25 cellular contexts compared by ENCODE assay signal in genomic region chr5:144391044-144391443, GRCh38.
DNase-seq lines count a peak whose midpoint lies in the region; ATAC-seq, FAIRE-seq and TF ChIP-seq lines count a peak whose summit lies in the region.
"Had no signal": no experiment of that assay in that cellular context is flagged by ENCODE, and none has a peak within 500 bp of the region (broad histone marks: within the 10 kb centered on the region; RNA-seq: fewer than 3 reads in every experiment).

No MANE protein-coding gene starts in this region.

- no peak overlapping the region for H4K8ac ChIP-seq in IMR-90 (ENCODE audit: low read depth in 2 of 2, low read length in 2 of 2)

- no peak overlapping the region for H2AFZ ChIP-seq in IMR-90 (replicated peaks; ENCODE audit: low read length, poor library complexity)

- no peaks in the 10 kb centered on the region for H3K36me3 ChIP-seq in IMR-90 (ENCODE audit: control insufficient read depth, insufficient read depth, low read length)
- H3K36me3 ChIP-seq in pancreas, result no peaks in the 10 kb centered on the region
- H3K36me3 ChIP-seq: BE2C, BLaER1 had no signal

- TF ChIP-seq CTCF in IMR-90 (conservative IDR thresholded peaks at IDR 0.05; ENCODE audit: low read depth, low read length), result no peak
- no peak for TF ChIP-seq CTCF in WTC11 (IDR thresholded peaks at IDR 0.05)
- TF ChIP-seq CTCF in pancreas (IDR thresholded peaks at IDR 0.05), result no peak

- H2AK5ac ChIP-seq in IMR-90 (ENCODE audit: low read depth, low read length), result no peak overlapping the region

- H3K4me1 ChIP-seq in IMR-90 (ENCODE audit: control insufficient read depth, insufficient read depth, low read length), result no peaks in the 10 kb centered on the region
- H3K4me1 ChIP-seq in pancreas, result peaks cover 10 to 38% (median 25%) of the 10 kb centered on the region in 3 donors
- H3K4me1 ChIP-seq: BE2C had no signal

- no peak overlapping the region for H3K23ac ChIP-seq in IMR-90 (ENCODE audit: low read depth, low read length)

- H3K27me3 ChIP-seq in IMR-90 (ENCODE audit: control insufficient read depth, insufficient read depth, low read length), result no peaks in the 10 kb centered on the region
- no peaks in the 10 kb centered on the region for H3K27me3 ChIP-seq in pancreas
- H3K27me3 ChIP-seq: BE2C, BLaER1 had no signal

- no peak overlapping the region for H3K18ac ChIP-seq in IMR-90 (ENCODE audit: low read depth, low read length)

- H4K5ac ChIP-seq in IMR-90 (ENCODE audit: low read depth, low read length), result no peak overlapping the region

- dilution Hi-C loops in IMR-90 (cut with HindIII; ENCODE audit: low sequenced_read_pairs, unreplicated experiment), result no loop called here

- H2BK15ac ChIP-seq in IMR-90 (ENCODE audit: low read depth, low read length), result no peak overlapping the region

- H3K27me3 Mint-ChIP-seq in WTC11 (ENCODE audit: low read depth), result peaks cover 22% of the 10 kb centered on the region
- H3K27me3 Mint-ChIP-seq: CD4-positive, alpha-beta memory T cell; CD4-positive, CD25-positive, alpha-beta regulatory T cell; CD8-positive, alpha-beta memory T cell had no signal

- in situ Hi-C loops in IMR-90 (cut with MboI; ENCODE audit: low sequenced_read_pairs), result no loop called here

- H3K4me1 Mint-ChIP-seq in WTC11, result 0 out of 2 replicates have a peak, but pooled peaks cover 3% of the 10 kb centered on the region
- H3K4me1 Mint-ChIP-seq: CD14-positive monocyte; CD4-positive, alpha-beta memory T cell; CD4-positive, CD25-positive, alpha-beta regulatory T cell; CD8-positive, alpha-beta memory T cell had no signal

- no peak for FAIRE-seq in pancreas (lab: Jason Lieb, UNC)
- FAIRE-seq: A204.1, GM12878, GM12892, GM18507 had no signal

- H4K91ac ChIP-seq in IMR-90 (ENCODE audit: insufficient read depth, low read depth, low read length), result no peak overlapping the region

- peaks cover 3% of the 10 kb centered on the region; the same call in 1 of the 2 replicates for H3K9me3 Mint-ChIP-seq in WTC11
- H3K9me3 Mint-ChIP-seq: CD4-positive, CD25-positive, alpha-beta regulatory T cell had no signal

- no peaks in the 10 kb centered on the region for H4K20me1 ChIP-seq in IMR-90 (ENCODE audit: insufficient read depth, low read length)
- H4K20me1 ChIP-seq: BLaER1 had no signal

- H3K9me3 ChIP-seq in IMR-90 (ENCODE audit: control insufficient read depth, insufficient read depth, low read length), result no peaks in the 10 kb centered on the region
- H3K9me3 ChIP-seq in pancreas, result no peaks in the 10 kb centered on the region
- H3K9me3 ChIP-seq: BE2C, BLaER1 had no signal

- H3K14ac ChIP-seq in IMR-90 (replicated peaks; ENCODE audit: low read depth, low read length), result no peak overlapping the region

- H3K27ac ChIP-seq in IMR-90 (ENCODE audit: insufficient read depth, low read length), result no peak overlapping the region
- peak overlapping the region in 3 of 4 donors; percentile 20 to 29 (median 22) for H3K27ac ChIP-seq in pancreas
- H3K27ac ChIP-seq: BLaER1 had no signal

- H3K4me2 ChIP-seq in IMR-90 (ENCODE audit: low read depth, low read length), result no peak overlapping the region
- H3K4me2 ChIP-seq: BLaER1 had no signal

- no peak overlapping the region for H3K56ac ChIP-seq in IMR-90 (ENCODE audit: extremely low read depth, insufficient read depth, low read length)

- intact Hi-C loops in IMR-90 (cut with micrococcal nuclease) (loop anchor here (2.0 kb wide), 1 partner anchor 186 kb away; no protein-coding TSS in a partner anchor), pancreas (cut with DNase I) (no loop called here)

- H2AK9ac ChIP-seq in IMR-90 (replicated peaks; ENCODE audit: low read depth, low read length, poor library complexity), result no peak overlapping the region

- no peak for TF ChIP-seq POLR2A in IMR-90 (IDR thresholded peaks at IDR 0.05; ENCODE audit: low read depth, low read length)

- H2BK5ac ChIP-seq in IMR-90 (ENCODE audit: low read depth, low read length, poor library complexity, severe bottlenecking), result no peak overlapping the region

- H3K4me3 ChIP-seq in IMR-90 (ENCODE audit: insufficient read depth, low read depth, low read length) (no peak overlapping the region), pancreas (no peak overlapping the region)
- H3K4me3 ChIP-seq: BLaER1, GM12878 had no signal

- no peaks in the 10 kb centered on the region for H3K79me1 ChIP-seq in IMR-90 (ENCODE audit: low read depth in 1 of 2, low read length in 2 of 2)

- DNase-seq in IMR-90 (no peak), WTC11 (ENCODE audit: low spot score) (no peak), pancreas (no peak), HEK293T (ENCODE audit: extremely low spot score) (no peak)
- DNase-seq in activated CD4-positive, alpha-beta T cell treated with anti-CD3 and anti-CD28 coated beads, Interleukin-2, amount 50 U/mL, for 1 hour, result no peak
- DNase-seq: 8988T; ACHN; BE2C; C1 segment of cervical spinal cord; CD4-positive, alpha-beta memory T cell; CD4-positive, CD25-positive, alpha-beta regulatory T cell; CD8-positive, alpha-beta memory T cell; COR-L47; DMS 273 treated with DMSO at 0.1 percent for 48 hours; DMS153; DMS79; DND-41; EL; GDM1 had no signal

- no peak for TF ChIP-seq RAD21 in IMR-90 (IDR thresholded peaks at IDR 0.05; ENCODE audit: low read length)

- 40% methylated on average over 1 of the region's 2 CpGs; no CpG with 5 or more reads in 1 of the 2 experiments for WGBS in IMR-90 (ENCODE audit: extremely low coverage in 2 of 2, insufficient read length in 1 of 2), 2 experiments
- WGBS in pancreas, 2 donors, result 33% methylated on average over 2 of the region's 2 CpGs

- no peak overlapping the region for H2BK120ac ChIP-seq in IMR-90 (ENCODE audit: low read depth, low read length)

- CTCF ChIA-PET in IMR-90 (lab: Yijun Ruan, JAX) (no interaction called here), WTC11 (lab: Charles Lee) (interaction anchor here (1.4 to 1.5 kb wide), 2 partner anchors 76 to 847 kb away, joined by 3 to 4 read pairs; no protein-coding TSS in a partner anchor), HEK293T (lab: Yijun Ruan, JAX) (no interaction called here)

- no peak overlapping the region for H3K4ac ChIP-seq in IMR-90 (ENCODE audit: low read depth, low read length)

- no peak overlapping the region for H3K4me3 Mint-ChIP-seq in WTC11
- H3K4me3 Mint-ChIP-seq: CD14-positive monocyte; CD4-positive, alpha-beta memory T cell; CD4-positive, CD25-positive, alpha-beta regulatory T cell; CD8-positive, alpha-beta memory T cell had no signal

- H3K9ac ChIP-seq in IMR-90 (ENCODE audit: low read depth, low read length), result no peak overlapping the region
- H3K9ac ChIP-seq: BLaER1 had no signal

- POLR2A ChIA-PET in IMR-90 (lab: Charles Lee; ENCODE audit: unreplicated experiment), result no interaction called here
- POLR2A ChIA-PET in WTC11 (lab: Charles Lee), result no interaction called here
- POLR2A ChIA-PET in HEK293T (lab: Yijun Ruan, JAX), result no interaction called here

- no peak overlapping the region for H2BK20ac ChIP-seq in IMR-90 (ENCODE audit: low read depth, low read length)

- peak overlapping the region; percentile 49; the same call in 1 of the 2 replicates for H3K27ac Mint-ChIP-seq in WTC11
- H3K27ac Mint-ChIP-seq: CD14-positive monocyte; CD4-positive, alpha-beta memory T cell; CD4-positive, CD25-positive, alpha-beta regulatory T cell; CD8-positive, alpha-beta memory T cell had no signal

- H3K36me3 Mint-ChIP-seq in WTC11, result no peaks in the 10 kb centered on the region
- H3K36me3 Mint-ChIP-seq: CD14-positive monocyte; CD4-positive, alpha-beta memory T cell; CD4-positive, CD25-positive, alpha-beta regulatory T cell; CD8-positive, alpha-beta memory T cell had no signal

- ATAC-seq in IMR-90 (ENCODE audit: low read depth), result no peak
- ATAC-seq in WTC11, result no peak
- peak; percentile 49 to 74 (median 66) for ATAC-seq in pancreas
- ATAC-seq: GM12878 had no signal

- BruUV-seq in IMR-90 (replicated peaks; lab: Mats Ljungman, UMichigan), result no TSS peak

- H3K9me1 ChIP-seq in IMR-90 (ENCODE audit: insufficient read depth, low read length), result no peaks in the 10 kb centered on the region

TF ChIP-seq in IMR-90, 13 proteins besides CTCF, POLR2A, EP300 and RAD21:
- TF ChIP-seq BHLHE40 (IDR thresholded peaks at IDR 0.05; ENCODE audit: low read depth, low read length), result no peak
- TF ChIP-seq CEBPB (IDR thresholded peaks at IDR 0.05; ENCODE audit: low read depth, low read length), result 0 out of 2 replicates have a peak, but pooled peaks have one; percentile 12

TF ChIP-seq in WTC11, 78 proteins besides CTCF, POLR2A, EP300 and RAD21 (continues in another document):
- TF ChIP-seq HMGA2 (CRISPR knock-in tag; IDR thresholded peaks at IDR 0.05), result no peak
- TF ChIP-seq IRF1 (CRISPR knock-in tag; IDR thresholded peaks at IDR 0.05), result no peak
- no peak for TF ChIP-seq FOXP1 (CRISPR knock-in tag; IDR thresholded peaks at IDR 0.05; ENCODE audit: borderline replicate concordance)
- TF ChIP-seq NR3C1 (CRISPR knock-in tag; conservative IDR thresholded peaks at IDR 0.05; ENCODE audit: low read depth), result no peak
- no peak for TF ChIP-seq ATF3 (CRISPR knock-in tag; conservative IDR thresholded peaks at IDR 0.05)

TF ChIP-seq in HEK293T, 16 proteins besides CTCF, POLR2A, EP300 and RAD21:
- TF ChIP-seq FOXM1 (IDR thresholded peaks at IDR 0.05; ENCODE audit: borderline replicate concordance) (no peak), SUZ12 (IDR thresholded peaks at IDR 0.05) (no peak), ZNF384 (IDR thresholded peaks at IDR 0.05) (no peak), HDGF (IDR thresholded peaks at IDR 0.05; ENCODE audit: borderline replicate concordance) (no peak), PKNOX1 (IDR thresholded peaks at IDR 0.05) (no peak), ELF4 (IDR thresholded peaks at IDR 0.05) (no peak), SP1 (IDR thresholded peaks at IDR 0.05) (no peak), TARDBP (IDR thresholded peaks at IDR 0.05) (no peak), NFRKB (IDR thresholded peaks at IDR 0.05) (no peak), FOXA1 (IDR thresholded peaks at IDR 0.05) (no peak), LEF1 (IDR thresholded peaks at IDR 0.05; ENCODE audit: borderline replicate concordance) (no peak), ARNT (IDR thresholded peaks at IDR 0.05) (no peak), FOXK2 (IDR thresholded peaks at IDR 0.05) (no peak), L3MBTL2 (conservative IDR thresholded peaks at IDR 0.05) (no peak), CTBP1 (IDR thresholded peaks at IDR 0.05; ENCODE audit: borderline replicate concordance) (no peak), BHLHE40 (IDR thresholded peaks at IDR 0.05; ENCODE audit: borderline replicate concordance) (no peak)

Comparison
In these comparisons a context has a peak if more than half of its experiments do, and no peak if none do; other contexts are left out.
1. ATAC-seq: peak in pancreas (4 of 4); none in IMR-90 (single experiment) and WTC11 (single experiment).